Comparison of ENCODE assay signal across 31 cellular contexts in genomic region chr5:82720213-82720612, GRCh38.
DNase-seq lines count a peak whose midpoint lies in the region; ATAC-seq, FAIRE-seq and TF ChIP-seq lines count a peak whose summit lies in the region.
"Had no signal": no experiment of that assay in that cellular context is flagged by ENCODE, and none has a peak within 500 bp of the region (broad histone marks: within the 10 kb centered on the region; RNA-seq: fewer than 3 reads in every experiment).

No MANE protein-coding gene starts in this region.

- H3K79me2 ChIP-seq in K562 (ENCODE audit: control insufficient read depth, insufficient read depth, low read length): no peaks in the 10 kb centered on the region

- H3K36me3 ChIP-seq in K562 (ENCODE audit: control insufficient read depth, insufficient read depth, low read length) (no peaks in the 10 kb centered on the region), endodermal cell (ENCODE audit: control insufficient read depth, insufficient read depth, low read length) (no peaks in the 10 kb centered on the region)
- H3K36me3 ChIP-seq: ascending aorta, right atrium auricular region, SJSA1 had no signal

- intact Hi-C loops in natural killer cell (cut with micrococcal nuclease): no loop called here
- intact Hi-C loops in K562 (cut with micrococcal nuclease): no loop called here
- intact Hi-C loops in Right ventricle myocardium superior (cut with DNase I): no loop called here

- H3K4me3 Mint-ChIP-seq in natural killer cell treated with Interleukin-12 subunit alpha and Interleukin-12 subunit beta and Interleukin-15 and Interleukin-18, amount 100 ng/mL, for 72 hours: peak overlapping the region; percentile 31
- H3K4me3 Mint-ChIP-seq in natural killer cell (no peak overlapping the region), endodermal cell (no peak overlapping the region)
- H3K4me3 Mint-ChIP-seq: activated CD4-positive, alpha-beta T cell treated with anti-CD3 and anti-CD28 coated beads, Interleukin-2, amount 10 ng/mL, durations not matched to agents 7 days and 5 days; activated naive CD8-positive, alpha-beta T cell treated with anti-CD3 and anti-CD28 coated beads for 36 hours; CD4-positive, CD25-positive, alpha-beta regulatory T cell had no signal

- FAIRE-seq in K562 (lab: Jason Lieb, UNC) (no peak), urothelium cell line (lab: Jason Lieb, UNC) (no peak)
- FAIRE-seq: A204.1, H54 had no signal

- H4K20me1 ChIP-seq in K562 (replicated peaks; ENCODE audit: control insufficient read depth, insufficient read depth, low read length): no peaks in the 10 kb centered on the region

- no peak overlapping the region for H3K4me3 ChIP-seq in K562
- no peak overlapping the region for H3K4me3 ChIP-seq in endodermal cell (ENCODE audit: low read length)
- H3K4me3 ChIP-seq: ascending aorta, lung, mucosa of descending colon, right atrium auricular region, SJSA1, testis had no signal

- H3K4me2 ChIP-seq in K562 (ENCODE audit: insufficient read depth, low read length): no peak overlapping the region

- H3K9ac ChIP-seq in K562 (ENCODE audit: insufficient read depth in 1 of 2, low read depth in 2 of 2, low read length in 2 of 2): no peak overlapping the region
- no peak overlapping the region for H3K9ac ChIP-seq in endodermal cell (ENCODE audit: extremely low read depth, low read length, poor library complexity, severe bottlenecking)

- H3K27ac ChIP-seq in K562 (ENCODE audit: extremely low read depth, low read depth, low read length) (no peak overlapping the region), endodermal cell (ENCODE audit: low read depth, low read length) (no peak overlapping the region)
- H3K27ac ChIP-seq: right atrium auricular region, SJSA1 had no signal

- peaks cover 23 to 39% of the 10 kb centered on the region in 2 donors for H3K4me1 Mint-ChIP-seq in natural killer cell treated with Interleukin-12 subunit alpha and Interleukin-12 subunit beta and Interleukin-15 and Interleukin-18, amount 100 ng/mL, for 72 hours (ENCODE audit: low read depth in 2 of 2)
- peaks cover 9 to 19% of the 10 kb centered on the region in 2 donors for H3K4me1 Mint-ChIP-seq in natural killer cell
- H3K4me1 Mint-ChIP-seq in endodermal cell: no peaks in the 10 kb centered on the region
- H3K4me1 Mint-ChIP-seq: CD4-positive, CD25-positive, alpha-beta regulatory T cell had no signal

- H3K27ac Mint-ChIP-seq in natural killer cell treated with Interleukin-12 subunit alpha and Interleukin-12 subunit beta and Interleukin-15 and Interleukin-18, amount 100 ng/mL, for 72 hours: peak overlapping the region in 1 of 2 donors; percentile 61
- H3K27ac Mint-ChIP-seq in natural killer cell: no peak overlapping the region
- H3K27ac Mint-ChIP-seq in endodermal cell: no peak overlapping the region
- H3K27ac Mint-ChIP-seq: activated CD4-positive, alpha-beta T cell treated with anti-CD3 and anti-CD28 coated beads, Interleukin-2, amount 10 ng/mL, durations not matched to agents 7 days and 5 days; activated naive CD8-positive, alpha-beta T cell treated with anti-CD3 and anti-CD28 coated beads for 36 hours had no signal

- no peaks in the 10 kb centered on the region for H3K27me3 Mint-ChIP-seq in natural killer cell treated with Interleukin-12 subunit alpha and Interleukin-12 subunit beta and Interleukin-15 and Interleukin-18, amount 100 ng/mL, for 72 hours
- H3K27me3 Mint-ChIP-seq in natural killer cell (ENCODE audit: low read depth in 2 of 2) (no peaks in the 10 kb centered on the region), endodermal cell (ENCODE audit: insufficient read depth) (no peaks in the 10 kb centered on the region)
- H3K27me3 Mint-ChIP-seq: CD4-positive, CD25-positive, alpha-beta regulatory T cell had no signal

- no peaks in the 10 kb centered on the region for H3K9me3 ChIP-seq in K562 (replicated peaks; ENCODE audit: control insufficient read depth, insufficient read depth, low read depth, low read length)
- H3K9me3 ChIP-seq in endodermal cell (ENCODE audit: control insufficient read depth, low read length): peaks cover 8% of the 10 kb centered on the region
- H3K9me3 ChIP-seq: ascending aorta, mucosa of descending colon, right atrium auricular region, SJSA1, testis had no signal

- no peak for TF ChIP-seq EP300 in K562 (IDR thresholded peaks at IDR 0.05; ENCODE audit: low read length)

- DNase-seq in natural killer cell treated with Interleukin-12 subunit alpha and Interleukin-12 subunit beta and Interleukin-15 and Interleukin-18, amount 100 ng/mL, for 72 hours (ENCODE audit: low spot score): no peak
- DNase-seq in natural killer cell (no peak), K562 (ENCODE audit: extremely low read depth in 1 of 4, low spot score in 3 of 4) (no peak), left kidney (ENCODE audit: low read depth, low spot score) (peak; percentile 29), urothelium cell line (ENCODE audit: low spot score) (peak; percentile 30), NCI-H2196 (lab: John Stamatoyannopoulos, UW; ENCODE audit: unreplicated experiment) (no peak), Right ventricle myocardium superior (no peak), endodermal cell (no peak)
- DNase-seq: activated CD4-positive, alpha-beta T cell treated with anti-CD3 and anti-CD28 coated beads, Interleukin-2, amount 10 ng/mL, durations not matched to agents 7 days and 5 days; activated gamma-delta T cell; activated naive CD8-positive, alpha-beta T cell treated with anti-CD3 and anti-CD28 coated beads for 36 hours; caudate nucleus; CD4-positive, CD25-positive, alpha-beta regulatory T cell; cortex of kidney; effector memory CD4-positive, alpha-beta T cell; EL; erythroblast; Karpas-422; mucosa of descending colon; NCI-H1436; NCI-H2081 treated with DMSO at 0.1 percent for 48 hours; RPMI8226; stimulated activated CD4-positive, alpha-beta T cell treated with anti-CD3 and anti-CD28 coated beads, Interleukin-1b, Interleukin-23, amount 100 ng/mL, for 48 hours; stimulated activated naive CD4-positive, alpha-beta T cell treated with Interleukin-2 at 50 U/mL for 16 hours; testis had no signal

- BruUV-seq in K562 (replicated peaks; lab: Mats Ljungman, UMichigan): no TSS peak

- TF ChIP-seq POLR2A in K562 (conservative IDR thresholded peaks at IDR 0.05): no peak

- in situ Hi-C loops in K562 (cut with MboI): no loop called here

- H3K9me1 ChIP-seq in K562 (ENCODE audit: control insufficient read depth, insufficient read depth, low read length): no peaks in the 10 kb centered on the region

- no peak for TF ChIP-seq RAD21 in K562 (CRISPR knock-in tag; conservative IDR thresholded peaks at IDR 0.05 in 1 of 2, IDR thresholded peaks at IDR 0.05 in 1 of 2)

- WGBS in K562 (ENCODE audit: insufficient coverage, low coverage, missing lambda C conversion rate): 0% methylated on average over 1 of the region's 1 CpG
- WGBS in endodermal cell (ENCODE audit: insufficient coverage in 1 of 2, insufficient read length in 1 of 2), 2 experiments: no CpG with 5 or more reads among the region's 1 CpG

- H3K36me3 Mint-ChIP-seq in natural killer cell treated with Interleukin-12 subunit alpha and Interleukin-12 subunit beta and Interleukin-15 and Interleukin-18, amount 100 ng/mL, for 72 hours: peaks cover 6% of the 10 kb centered on the region
- H3K36me3 Mint-ChIP-seq in natural killer cell (no peaks in the 10 kb centered on the region), endodermal cell (ENCODE audit: low read depth) (no peaks in the 10 kb centered on the region)
- H3K36me3 Mint-ChIP-seq: activated naive CD8-positive, alpha-beta T cell treated with anti-CD3 and anti-CD28 coated beads for 36 hours; CD4-positive, CD25-positive, alpha-beta regulatory T cell had no signal

- no peaks in the 10 kb centered on the region for H3K27me3 ChIP-seq in K562 (ENCODE audit: control insufficient read depth in 2 of 2, insufficient read depth in 2 of 2, low read length in 2 of 2)
- H3K27me3 ChIP-seq in endodermal cell (ENCODE audit: control insufficient read depth, insufficient read depth, low read length, poor library complexity, severe bottlenecking): no peaks in the 10 kb centered on the region
- H3K27me3 ChIP-seq: ascending aorta, right atrium auricular region, SJSA1, testis had no signal

- TF ChIP-seq CTCF in natural killer cell (IDR thresholded peaks at IDR 0.05): no peak
- TF ChIP-seq CTCF in K562 (IDR thresholded peaks at IDR 0.05 in 2 of 3, conservative IDR thresholded peaks at IDR 0.05 in 1 of 3; ENCODE audit: insufficient read depth in 2 of 3, low read depth in 1 of 3, low read length in 3 of 3): no peak
- TF ChIP-seq CTCF in endodermal cell (conservative IDR thresholded peaks at IDR 0.05): no peak

- H3K9me3 Mint-ChIP-seq in natural killer cell treated with Interleukin-12 subunit alpha and Interleukin-12 subunit beta and Interleukin-15 and Interleukin-18, amount 100 ng/mL, for 72 hours: no peaks in the 10 kb centered on the region
- H3K9me3 Mint-ChIP-seq in natural killer cell: no peaks in the 10 kb centered on the region
- peaks cover 13% of the 10 kb centered on the region for H3K9me3 Mint-ChIP-seq in endodermal cell
- H3K9me3 Mint-ChIP-seq: activated CD4-positive, alpha-beta T cell treated with anti-CD3 and anti-CD28 coated beads, Interleukin-2, amount 10 ng/mL, durations not matched to agents 7 days and 5 days; activated naive CD8-positive, alpha-beta T cell treated with anti-CD3 and anti-CD28 coated beads for 36 hours had no signal

- no peaks in the 10 kb centered on the region; a peak in 1 of 5 replicates for H3K4me1 ChIP-seq in K562 (replicated peaks in 1 of 2; ENCODE audit: control insufficient read depth in 2 of 2, insufficient read depth in 2 of 2, low read length in 2 of 2)
- H3K4me1 ChIP-seq in endodermal cell (ENCODE audit: control insufficient read depth, insufficient read depth, low read length): no peaks in the 10 kb centered on the region

- no peak overlapping the region for H2AFZ ChIP-seq in K562 (ENCODE audit: low read depth, low read length)

- CTCF ChIA-PET in K562 (lab: Yijun Ruan, JAX; ENCODE audit: low intra/inter-chr PET ratio): no interaction called here

- POLR2A ChIA-PET in K562 (lab: Yijun Ruan, JAX): no interaction called here

- ATAC-seq in natural killer cell treated with Interleukin-12 subunit alpha and Interleukin-12 subunit beta and Interleukin-15 and Interleukin-18, amount 100 ng/mL, for 72 hours: no peak
- no peak for ATAC-seq in natural killer cell
- no peak for ATAC-seq in K562
- no peak for ATAC-seq in Right ventricle myocardium superior (ENCODE audit: poor library complexity)
- ATAC-seq: mucosa of descending colon had no signal

TF ChIP-seq in K562, 482 proteins besides CTCF, POLR2A, EP300 and RAD21:
- TF ChIP-seq ZNF75A (CRISPR knock-in tag; IDR thresholded peaks at IDR 0.05) (peak; percentile 78; the same call in 1 of the 2 replicates), MXI1 (IDR thresholded peaks at IDR 0.05; ENCODE audit: low read depth, low read length) (no peak)

Comparison
In these comparisons a context has a peak if more than half of its experiments do, and no peak if none do; other contexts are left out.
1. DNase-seq: peak in left kidney (single experiment) and urothelium cell line (single experiment); none in natural killer cell treated with Interleukin-12 subunit alpha and Interleukin-12 subunit beta and Interleukin-15 and Interleukin-18, amount 100 ng/mL, for 72 hours (single experiment), natural killer cell (single experiment), K562 (0 of 4), NCI-H2196 (single experiment), Right ventricle myocardium superior (single experiment) and endodermal cell (single experiment).